In the genomic region with DNA sequence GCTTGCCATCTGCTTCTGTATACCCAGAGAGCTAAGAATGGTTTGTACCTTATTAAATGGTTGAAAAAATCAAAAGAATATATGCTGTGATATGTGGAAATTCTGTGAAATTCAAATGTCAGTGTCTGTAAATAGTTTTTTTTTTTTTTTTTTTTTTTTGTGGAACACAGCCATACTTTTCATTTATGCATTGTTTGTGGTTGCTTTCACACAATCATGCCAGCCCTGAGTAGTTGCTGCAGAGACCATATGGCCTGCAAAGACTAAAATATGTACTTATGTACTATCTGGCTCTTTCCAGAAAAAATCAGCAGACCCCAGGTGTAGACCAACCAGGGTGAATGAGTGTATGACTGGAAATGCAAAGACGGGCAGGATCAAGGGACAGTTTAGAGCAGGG, we compare ENCODE assay signal across 16 cellular contexts.
"Had no signal": no experiment of that assay in that cellular context is flagged by ENCODE, and none has a peak within 500 bp of the region (broad histone marks: within the 10 kb centered on the region; RNA-seq: fewer than 3 reads in every experiment).

No MANE protein-coding gene starts in this region.

- ATAC-seq: activated naive CD8-positive, alpha-beta T cell treated with anti-CD3 and anti-CD28 coated beads, Interleukin-2, amount 50 U/mL, for 24 hours; gastroesophageal sphincter; right cardiac atrium had no signal

- H3K36me3 Mint-ChIP-seq: type B pancreatic cell had no signal

- H3K9me3 Mint-ChIP-seq: activated CD4-positive, alpha-beta memory T cell treated with anti-CD3 and anti-CD28 coated beads, Interleukin-2, amount 10 ng/mL, durations not matched to agents 7 days and 5 days; activated naive CD8-positive, alpha-beta T cell treated with anti-CD3 and anti-CD28 coated beads, Interleukin-2, amount 50 U/mL, for 24 hours; memory B cell; stimulated activated naive B cell treated with anti-CD40 and anti-IgM and Interleukin-4, amounts not matched to agents 10 μg/mL and 1 μg/mL and 100 μg/mL, for 72 hours; type B pancreatic cell had no signal

- H3K4me3 ChIP-seq: gastroesophageal sphincter, left ventricle myocardium inferior, pancreas, smooth muscle cell had no signal

- H3K27me3 ChIP-seq: gastroesophageal sphincter, pancreas had no signal

- H3K36me3 ChIP-seq: gastroesophageal sphincter, left ventricle myocardium inferior, pancreas had no signal

- H3K4me1 ChIP-seq: pancreas had no signal

- DNase-seq: activated CD4-positive, alpha-beta memory T cell treated with anti-CD3 and anti-CD28 coated beads, Interleukin-2, amount 10 ng/mL, durations not matched to agents 7 days and 5 days; activated CD4-positive, alpha-beta T cell treated with anti-CD3 and anti-CD28 coated beads for 1 hour; activated CD8-positive, alpha-beta memory T cell treated with anti-CD3 and anti-CD28 coated beads, Interleukin-2, amount 50 U/mL, for 48 hours; activated naive CD4-positive, alpha-beta T cell treated with Interleukin-2 at 50 U/mL for 16 hours; activated naive CD8-positive, alpha-beta T cell treated with anti-CD3 and anti-CD28 coated beads, Interleukin-2, amount 50 U/mL, for 24 hours; central memory CD4-positive, alpha-beta T cell; dermis blood vessel endothelial cell; left ventricle myocardium inferior; pancreas; right cardiac atrium; stimulated activated naive B cell treated with anti-CD40 and anti-IgM and Interleukin-4, amounts not matched to agents 10 μg/mL and 1 μg/mL and 100 μg/mL, for 72 hours; T-helper 9 cell had no signal

- H3K27me3 Mint-ChIP-seq: activated CD4-positive, alpha-beta memory T cell treated with anti-CD3 and anti-CD28 coated beads, Interleukin-2, amount 10 ng/mL, durations not matched to agents 7 days and 5 days; activated naive CD8-positive, alpha-beta T cell treated with anti-CD3 and anti-CD28 coated beads, Interleukin-2, amount 50 U/mL, for 24 hours; memory B cell; stimulated activated naive B cell treated with anti-CD40 and anti-IgM and Interleukin-4, amounts not matched to agents 10 μg/mL and 1 μg/mL and 100 μg/mL, for 72 hours; type B pancreatic cell had no signal

- H3K27ac ChIP-seq: gastroesophageal sphincter, left ventricle myocardium inferior, pancreas had no signal

- H3K9me3 ChIP-seq: gastroesophageal sphincter, left ventricle myocardium inferior, pancreas had no signal

- H3K4me3 Mint-ChIP-seq: activated CD4-positive, alpha-beta memory T cell treated with anti-CD3 and anti-CD28 coated beads, Interleukin-2, amount 10 ng/mL, durations not matched to agents 7 days and 5 days; activated naive CD8-positive, alpha-beta T cell treated with anti-CD3 and anti-CD28 coated beads, Interleukin-2, amount 50 U/mL, for 24 hours; type B pancreatic cell had no signal
